1 cellular context compared by ENCODE assay signal in the genomic region with DNA sequence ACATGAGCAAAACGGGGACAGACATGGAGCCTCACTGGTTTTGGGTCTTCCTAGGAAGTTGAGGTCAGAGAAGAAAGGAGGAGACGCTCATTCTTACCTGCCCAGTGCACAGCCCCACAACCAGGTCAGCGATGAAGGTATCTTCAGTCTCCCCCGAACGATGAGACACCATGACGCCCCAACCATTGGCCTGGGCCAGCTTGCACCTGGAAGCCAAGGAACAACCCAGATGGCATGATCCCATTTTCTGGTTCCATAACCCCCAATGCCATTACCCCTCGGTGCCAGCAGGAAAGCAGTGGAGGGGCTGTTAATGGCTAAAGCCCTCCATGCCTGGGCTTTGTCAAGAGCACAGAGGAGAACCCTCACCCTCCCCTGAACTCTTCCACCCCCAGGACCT.
TF ChIP-seq lines count a peak whose summit lies in the region.

No MANE protein-coding gene starts in this region.

TF ChIP-seq in GM12878, 131 proteins besides CTCF, POLR2A, EP300 and RAD21:
- TF ChIP-seq, protein P1, sequence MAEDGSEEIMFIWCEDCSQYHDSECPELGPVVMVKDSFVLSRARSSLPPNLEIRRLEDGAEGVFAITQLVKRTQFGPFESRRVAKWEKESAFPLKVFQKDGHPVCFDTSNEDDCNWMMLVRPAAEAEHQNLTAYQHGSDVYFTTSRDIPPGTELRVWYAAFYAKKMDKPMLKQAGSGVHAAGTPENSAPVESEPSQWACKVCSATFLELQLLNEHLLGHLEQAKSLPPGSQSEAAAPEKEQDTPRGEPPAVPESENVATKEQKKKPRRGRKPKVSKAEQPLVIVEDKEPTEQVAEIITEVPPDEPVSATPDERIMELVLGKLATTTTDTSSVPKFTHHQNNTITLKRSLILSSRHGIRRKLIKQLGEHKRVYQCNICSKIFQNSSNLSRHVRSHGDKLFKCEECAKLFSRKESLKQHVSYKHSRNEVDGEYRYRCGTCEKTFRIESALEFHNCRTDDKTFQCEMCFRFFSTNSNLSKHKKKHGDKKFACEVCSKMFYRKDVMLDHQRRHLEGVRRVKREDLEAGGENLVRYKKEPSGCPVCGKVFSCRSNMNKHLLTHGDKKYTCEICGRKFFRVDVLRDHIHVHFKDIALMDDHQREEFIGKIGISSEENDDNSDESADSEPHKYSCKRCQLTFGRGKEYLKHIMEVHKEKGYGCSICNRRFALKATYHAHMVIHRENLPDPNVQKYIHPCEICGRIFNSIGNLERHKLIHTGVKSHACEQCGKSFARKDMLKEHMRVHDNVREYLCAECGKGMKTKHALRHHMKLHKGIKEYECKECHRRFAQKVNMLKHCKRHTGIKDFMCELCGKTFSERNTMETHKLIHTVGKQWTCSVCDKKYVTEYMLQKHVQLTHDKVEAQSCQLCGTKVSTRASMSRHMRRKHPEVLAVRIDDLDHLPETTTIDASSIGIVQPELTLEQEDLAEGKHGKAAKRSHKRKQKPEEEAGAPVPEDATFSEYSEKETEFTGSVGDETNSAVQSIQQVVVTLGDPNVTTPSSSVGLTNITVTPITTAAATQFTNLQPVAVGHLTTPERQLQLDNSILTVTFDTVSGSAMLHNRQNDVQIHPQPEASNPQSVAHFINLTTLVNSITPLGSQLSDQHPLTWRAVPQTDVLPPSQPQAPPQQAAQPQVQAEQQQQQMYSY (CRISPR knock-in tag; IDR thresholded peaks at IDR 0.05), result no peak
- 0 out of 2 replicates have a peak, but pooled peaks have one; percentile 23 for TF ChIP-seq BACH1 (IDR thresholded peaks at IDR 0.05; ENCODE audit: borderline replicate concordance)
